Comparison of ENCODE assay signal across 22 cellular contexts in the genomic region with DNA sequence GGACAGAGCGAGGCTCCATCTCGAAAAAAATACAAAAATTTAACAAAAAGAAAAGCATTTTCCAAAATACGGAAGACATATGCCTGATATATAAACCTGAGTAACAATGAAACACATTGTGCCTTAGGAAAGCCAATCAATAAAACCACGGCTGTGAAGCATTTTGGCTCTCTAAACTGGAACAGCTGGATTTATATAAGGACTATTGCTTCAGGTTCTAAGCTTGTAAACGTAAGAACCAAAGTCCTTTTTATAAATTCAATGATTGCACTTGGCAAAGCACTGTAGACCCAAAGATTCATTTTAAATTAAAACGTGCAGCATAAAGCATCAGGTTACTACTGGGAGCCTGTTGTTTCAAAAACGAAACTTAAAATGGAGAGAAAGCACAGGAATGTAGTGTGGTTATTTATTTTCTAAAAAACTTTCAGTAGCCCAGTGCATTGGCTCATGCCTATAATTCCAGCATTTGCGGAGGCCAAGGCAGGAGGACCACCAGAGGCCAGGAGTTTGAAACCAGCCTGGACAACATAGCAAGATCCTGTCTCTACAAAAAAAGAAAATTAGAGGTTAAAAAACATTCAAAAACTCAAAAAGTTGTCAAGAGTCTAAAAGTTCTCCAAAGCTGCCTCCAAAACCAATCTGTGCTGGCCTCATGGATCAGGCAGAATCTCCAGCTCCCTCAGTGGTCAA.
"Had no signal": no experiment of that assay in that cellular context is flagged by ENCODE, and none has a peak within 500 bp of the region (broad histone marks: within the 10 kb centered on the region; RNA-seq: fewer than 3 reads in every experiment).

No MANE protein-coding gene starts in this region.

- DNase-seq: activated CD4-positive, alpha-beta memory T cell treated with anti-CD3 and anti-CD28 coated beads, Interleukin-2, amount 10 ng/mL, durations not matched to agents 7 days and 5 days; activated CD4-positive, alpha-beta T cell treated with anti-CD3 and anti-CD28 coated beads for 1 hour; activated CD4-positive, alpha-beta T cell treated with anti-CD3 and anti-CD28 coated beads, Interleukin-2, amount 10 ng/mL, durations not matched to agents 7 days and 5 days; activated CD8-positive, alpha-beta memory T cell treated with anti-CD3 and anti-CD28 coated beads, Interleukin-2, amount 50 U/mL, for 48 hours; activated gamma-delta T cell treated with Interleukin-2 at 50 U/mL for 16 hours; activated naive CD4-positive, alpha-beta T cell treated with anti-CD3 and anti-CD28 coated beads, Interleukin-2, amount 50 U/mL, for 16 hours; activated T-cell treated with anti-CD3 and anti-CD28 coated beads, Interleukin-2, amount 50 U/mL, for 24 hours; amygdala; central memory CD4-positive, alpha-beta T cell; endodermal cell; left ventricle myocardium superior; midbrain; naive thymus-derived CD8-positive, alpha-beta T cell; nucleus accumbens; spleen; stimulated activated naive CD4-positive, alpha-beta T cell; T-helper 17 cell had no signal

- H3K4me3 ChIP-seq: breast epithelium, esophagus muscularis mucosa, right atrium auricular region, spleen, tibial nerve had no signal

- H3K27me3 ChIP-seq: breast epithelium, esophagus muscularis mucosa, right atrium auricular region, spleen, tibial nerve had no signal

- H3K27ac ChIP-seq: breast epithelium, esophagus muscularis mucosa, right atrium auricular region, spleen, tibial nerve had no signal

- ATAC-seq: left ventricle myocardium superior; naive thymus-derived CD8-positive, alpha-beta T cell; T-helper 17 cell; WTC11 had no signal

- H3K9me3 ChIP-seq: breast epithelium, esophagus muscularis mucosa, right atrium auricular region, spleen, tibial nerve had no signal

- H3K4me1 ChIP-seq: breast epithelium, right atrium auricular region had no signal

- H3K36me3 ChIP-seq: breast epithelium, esophagus muscularis mucosa, right atrium auricular region, tibial nerve had no signal
